6 cellular contexts compared by ENCODE assay signal in the genomic region with DNA sequence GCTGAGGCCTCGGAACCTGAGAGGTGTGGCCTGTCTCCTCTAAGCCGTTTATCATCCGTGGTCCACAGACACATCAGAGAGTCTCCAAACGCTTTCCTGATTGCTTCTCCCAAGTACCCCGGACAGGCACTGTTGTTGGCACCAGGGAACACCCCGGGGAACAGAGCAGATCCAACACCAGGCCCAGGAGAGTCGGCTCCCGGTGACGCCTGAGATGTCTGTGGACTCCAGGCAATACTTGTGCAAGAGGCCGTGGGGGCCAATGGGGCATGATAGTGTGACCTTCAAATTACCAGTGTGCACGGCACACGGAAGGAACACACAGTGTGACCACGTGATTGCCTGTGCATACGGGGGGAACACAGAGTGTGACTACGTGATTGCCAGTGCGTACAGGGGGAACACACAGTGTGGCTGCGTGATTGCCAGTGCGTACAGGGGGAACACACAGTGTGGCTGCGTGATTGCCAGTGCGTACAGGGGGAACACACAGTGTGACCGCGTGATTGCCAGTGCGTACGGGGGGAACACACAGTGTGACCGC.
DNase-seq lines count a peak whose midpoint lies in the region; ATAC-seq and TF ChIP-seq lines count a peak whose summit lies in the region.
"Not testable (repeated sequence)": the region's sequence is repeated elsewhere in the genome, so short reads cannot be mapped to it uniquely, and the experiment has no call there.

No MANE protein-coding gene starts in this region.

- intact Hi-C loops in sciatic nerve (cut with DNase I), result not testable (repeated sequence)

- not testable (repeated sequence) for H3K9ac ChIP-seq in neuronal stem cell (ENCODE audit: low read depth, low read length, poor library complexity)

- not testable (repeated sequence) for H2BK5ac ChIP-seq in neuronal stem cell (ENCODE audit: low read length)

- not testable (repeated sequence) for H3K4me2 ChIP-seq in neuronal stem cell (ENCODE audit: insufficient read depth, low read length, poor library complexity, severe bottlenecking)

- H3K9me3 Mint-ChIP-seq in HFFc6, result peaks cover 21% of the 10 kb centered on the region
- H3K9me3 Mint-ChIP-seq in stimulated activated effector memory CD8-positive, alpha-beta T cell treated with anti-CD3 and anti-CD28 coated beads, Interleukin-12 subunit alpha, Interleukin-12 subunit beta, amount 100 ng/mL, for 72 hours, result not testable (repeated sequence)

- WGBS in neuronal stem cell (ENCODE audit: extremely low coverage in 2 of 2, insufficient read length in 2 of 2, insufficient replicate concordance in 1 of 2), 2 donors, result no CpG with 5 or more reads among the region's 25 CpGs

- H3K18ac ChIP-seq in neuronal stem cell (ENCODE audit: low read length), result not testable (repeated sequence)

- not testable (repeated sequence) for H4K8ac ChIP-seq in neuronal stem cell (ENCODE audit: low read depth, low read length)

- H3K4me3 Mint-ChIP-seq in HFFc6, result 0 out of 2 replicates have a peak overlapping the region, but pooled peaks have one; percentile 15
- H3K4me3 Mint-ChIP-seq in stimulated activated effector memory CD8-positive, alpha-beta T cell treated with anti-CD3 and anti-CD28 coated beads, Interleukin-12 subunit alpha, Interleukin-12 subunit beta, amount 100 ng/mL, for 72 hours, result not testable (repeated sequence)

- not testable (repeated sequence) for H3K27ac Mint-ChIP-seq in HFFc6
- peak overlapping the region; percentile 43 for H3K27ac Mint-ChIP-seq in stimulated activated effector memory CD8-positive, alpha-beta T cell treated with anti-CD3 and anti-CD28 coated beads, Interleukin-12 subunit alpha, Interleukin-12 subunit beta, amount 100 ng/mL, for 72 hours

- not testable (repeated sequence) for H2AFZ ChIP-seq in neuronal stem cell (ENCODE audit: low read length)

- peak overlapping the region; percentile 73 for H3K23ac ChIP-seq in neuronal stem cell (ENCODE audit: low read depth, low read length, poor library complexity)

- not testable (repeated sequence) for TF ChIP-seq CTCF in HFFc6 (IDR thresholded peaks at IDR 0.05); coronary artery (IDR thresholded peaks at IDR 0.05)

- not testable (repeated sequence) for H3K14ac ChIP-seq in neuronal stem cell (ENCODE audit: low read length)

- not testable (repeated sequence) for H3K79me1 ChIP-seq in neuronal stem cell (ENCODE audit: low read depth, low read length)

- not testable (repeated sequence) for H2AK5ac ChIP-seq in neuronal stem cell (ENCODE audit: low read depth, low read length)

- H3K36me3 ChIP-seq in neuronal stem cell (replicated peaks in 1 of 2; ENCODE audit: control insufficient read depth in 2 of 2, insufficient read depth in 2 of 2, low read length in 2 of 2), result not testable (repeated sequence)

- not testable (repeated sequence) for H3K4me1 ChIP-seq in neuronal stem cell (ENCODE audit: control insufficient read depth in 2 of 2, insufficient read depth in 1 of 2, low read depth in 1 of 2, low read length in 2 of 2)

- H3K4me3 ChIP-seq in coronary artery; neuronal stem cell (ENCODE audit: low read length in 2 of 2): not testable (repeated sequence)

- H3K4ac ChIP-seq in neuronal stem cell (ENCODE audit: low read length), result not testable (repeated sequence)

- not testable (repeated sequence) for H3K27me3 ChIP-seq in neuronal stem cell (ENCODE audit: control insufficient read depth in 3 of 3, insufficient read depth in 3 of 3, low read depth in 1 of 3, low read length in 3 of 3)

- H3K4me1 Mint-ChIP-seq in HFFc6 (ENCODE audit: low read depth), result not testable (repeated sequence)
- H3K4me1 Mint-ChIP-seq in stimulated activated effector memory CD8-positive, alpha-beta T cell treated with anti-CD3 and anti-CD28 coated beads, Interleukin-12 subunit alpha, Interleukin-12 subunit beta, amount 100 ng/mL, for 72 hours, result peaks cover 15% of the 10 kb centered on the region

- not testable (repeated sequence) for H2BK120ac ChIP-seq in neuronal stem cell (ENCODE audit: low read depth, low read length)

- not testable (repeated sequence) for H2BK12ac ChIP-seq in neuronal stem cell (ENCODE audit: low read length)

- not testable (repeated sequence) for H3K9me3 ChIP-seq in neuronal stem cell (replicated peaks in 1 of 2; ENCODE audit: control insufficient read depth in 2 of 2, insufficient read depth in 1 of 2, low read depth in 1 of 2, low read length in 2 of 2)

- not testable (repeated sequence) for H2BK15ac ChIP-seq in neuronal stem cell (ENCODE audit: low read length)

- DNase-seq in HFFc6; neuronal stem cell (ENCODE audit: low spot score); stimulated activated effector memory CD8-positive, alpha-beta T cell treated with anti-CD3 and anti-CD28 coated beads, Interleukin-12 subunit alpha, Interleukin-12 subunit beta, amount 100 ng/mL, for 72 hours (ENCODE audit: low spot score in 2 of 2): not testable (repeated sequence)
- DNase-seq in activated T-cell treated with anti-CD3 and anti-CD28 coated beads, Interleukin-2, amount 50 U/mL, for 1 hour, result peak; percentile 2
- DNase-seq in coronary artery (ENCODE audit: low spot score) (peak; percentile 55), sciatic nerve (ENCODE audit: low spot score) (peak; percentile 28)

- peaks cover 22% of the 10 kb centered on the region for H3K27me3 Mint-ChIP-seq in HFFc6 (ENCODE audit: insufficient read depth)

- not testable (repeated sequence) for ATAC-seq in sciatic nerve; stimulated activated effector memory CD8-positive, alpha-beta T cell treated with anti-CD3 and anti-CD28 coated beads, Interleukin-12 subunit alpha, Interleukin-12 subunit beta, amount 100 ng/mL, for 72 hours

- H3K27ac ChIP-seq in coronary artery; neuronal stem cell (replicated peaks; ENCODE audit: low read length): not testable (repeated sequence)

- not testable (repeated sequence) for H4K91ac ChIP-seq in neuronal stem cell (ENCODE audit: low read depth, low read length, poor library complexity)

- H3K36me3 Mint-ChIP-seq in HFFc6 (ENCODE audit: low read depth); stimulated activated effector memory CD8-positive, alpha-beta T cell treated with anti-CD3 and anti-CD28 coated beads, Interleukin-12 subunit alpha, Interleukin-12 subunit beta, amount 100 ng/mL, for 72 hours: not testable (repeated sequence)
